Comparison of ENCODE assay signal across 12 cellular contexts in the genomic region with DNA sequence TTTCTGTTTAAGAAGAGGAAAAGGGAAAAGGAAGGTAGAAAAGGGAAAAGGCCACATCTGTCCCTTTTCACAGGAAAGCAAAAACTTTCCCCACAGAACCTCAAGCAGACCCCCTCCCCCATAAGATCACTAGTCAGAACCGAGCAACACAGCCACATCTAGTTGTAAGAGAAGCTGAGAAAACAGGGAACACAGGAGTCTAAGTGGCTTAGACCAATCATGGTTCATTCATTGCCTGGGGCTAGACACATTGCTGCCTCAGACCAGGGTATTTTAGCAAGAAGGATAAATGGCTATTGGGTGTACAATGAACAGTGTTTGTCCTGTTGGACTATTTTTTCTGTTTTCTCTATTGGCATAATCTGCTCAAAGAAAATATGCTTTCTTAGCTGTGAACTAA.
A peak's percentile ranks its signal among the peaks of the same experiment; 100 is the strongest.
DNase-seq lines count a peak whose midpoint lies in the region; ATAC-seq and TF ChIP-seq lines count a peak whose summit lies in the region.
"Had no signal": no experiment of that assay in that cellular context is flagged by ENCODE, and none has a peak within 500 bp of the region (broad histone marks: within the 10 kb centered on the region; RNA-seq: fewer than 3 reads in every experiment).

No MANE protein-coding gene starts in this region.

- no peaks in the 10 kb centered on the region for H3K36me3 ChIP-seq in HAP-1 (replicated peaks)

- no peak for TF ChIP-seq CTCF in epithelial cell of esophagus (IDR thresholded peaks at IDR 0.05; ENCODE audit: insufficient read depth, low read depth, low read length, missing control alignments)

- no peaks in the 10 kb centered on the region for H3K27me3 ChIP-seq in HAP-1 (ENCODE audit: low read depth)

- DNase-seq in HAP-1 (ENCODE audit: low spot score in 2 of 2) (peak; percentile 20 to 23), RPMI7951 (ENCODE audit: low read depth) (peak; percentile 53), epithelial cell of esophagus (ENCODE audit: low read depth) (peak; percentile 15), NCI-H774 (lab: John Stamatoyannopoulos, UW) (no peak), activated gamma-delta T cell treated with Interleukin-2 at 50 U/mL for 16 hours (no peak), GDM1 (lab: John Stamatoyannopoulos, UW) (no peak)
- DNase-seq: Calu3, DMS53, NCI-H1105 treated with DMSO at 0.1 percent for 48 hours, NCI-H187 treated with DMSO at 0.1 percent for 48 hours, SHP77 treated with DMSO at 0.1 percent for 48 hours had no signal

- in situ Hi-C loops in HAP-1 (cut with MboI; ENCODE audit: low sequenced_read_pairs) = loop anchor here (25.0 kb wide), 1 partner anchor 775 kb away; no protein-coding TSS in a partner anchor

- peaks cover 2% of the 10 kb centered on the region; the same call in 1 of the 2 replicates for H3K4me1 ChIP-seq in HAP-1

- H3K9me3 ChIP-seq in HAP-1 = no peaks in the 10 kb centered on the region

- H3K4me3 ChIP-seq in HAP-1 (no peak overlapping the region), epithelial cell of esophagus (ENCODE audit: low read length) (no peak overlapping the region)

- ATAC-seq in GM19397 (IDR thresholded peaks at IDR 0.05; ENCODE audit: unreplicated experiment) = no peak

Comparison
In these comparisons a context has a peak if more than half of its experiments do, and no peak if none do; other contexts are left out.
1. DNase-seq: peak in HAP-1 (2 of 2), RPMI7951 (single experiment) and epithelial cell of esophagus (single experiment); none in NCI-H774 (single experiment), activated gamma-delta T cell treated with Interleukin-2 at 50 U/mL for 16 hours (single experiment) and GDM1 (single experiment).